In the genomic region with DNA sequence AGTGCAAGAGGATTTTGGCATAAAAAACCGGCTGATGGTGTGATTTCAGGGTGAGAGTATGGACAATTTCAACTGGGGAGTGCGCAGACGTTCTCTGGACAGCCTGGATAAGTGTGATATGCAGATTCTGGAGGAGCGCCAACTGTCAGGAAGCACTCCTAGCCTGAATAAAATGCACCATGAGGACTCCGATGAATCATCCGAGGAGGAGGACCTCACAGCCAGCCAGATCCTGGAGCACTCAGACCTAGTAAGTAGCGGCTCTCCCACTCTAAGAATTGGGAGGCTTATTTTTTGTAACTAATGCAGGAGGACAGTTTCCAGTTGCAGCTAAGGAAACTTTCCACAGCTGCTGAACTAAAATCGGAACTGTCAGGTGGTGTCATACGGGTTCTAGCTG, we compare ENCODE assay signal across 10 cellular contexts.
A peak's percentile ranks its signal among the peaks of the same experiment; 100 is the strongest.
DNase-seq lines count a peak whose midpoint lies in the region; ATAC-seq and TF ChIP-seq lines count a peak whose summit lies in the region.
"Had no signal": no experiment of that assay in that cellular context is flagged by ENCODE, and none has a peak within 500 bp of the region (broad histone marks: within the 10 kb centered on the region; RNA-seq: fewer than 3 reads in every experiment).

No MANE protein-coding gene starts in this region.

- no peak overlapping the region for H3K4me2 ChIP-seq in MM.1S (ENCODE audit: low read depth, low read length)

- TF ChIP-seq CTCF in RWPE2 (IDR thresholded peaks at IDR 0.05; ENCODE audit: poor library complexity, severe bottlenecking) (no peak), MM.1S (IDR thresholded peaks at IDR 0.05; ENCODE audit: low read length) (no peak)

- H3K9ac ChIP-seq in MM.1S (ENCODE audit: low read length): no peak overlapping the region

- H2AFZ ChIP-seq in MM.1S (ENCODE audit: low read length): no peak overlapping the region

- H3K4me3 ChIP-seq in RWPE2 (ENCODE audit: severe bottlenecking): no peak overlapping the region
- no peak overlapping the region for H3K4me3 ChIP-seq in muscle layer of duodenum (ENCODE audit: low read depth in 1 of 2, low read length in 2 of 2)
- H3K4me3 ChIP-seq in MM.1S (ENCODE audit: low read length): no peak overlapping the region

- H4K20me1 ChIP-seq in MM.1S (ENCODE audit: insufficient read depth, low read length): no peaks in the 10 kb centered on the region

- H3K4me1 ChIP-seq in RWPE2 (ENCODE audit: insufficient read depth, poor library complexity, severe bottlenecking) (no peaks in the 10 kb centered on the region), muscle layer of duodenum (ENCODE audit: control insufficient read depth in 1 of 2, insufficient read depth in 2 of 2, low read length in 2 of 2) (peaks cover 0 to 18% of the 10 kb centered on the region in 2 donors), MM.1S (ENCODE audit: low read length) (no peaks in the 10 kb centered on the region)

- H3K9me3 ChIP-seq in RWPE2 (ENCODE audit: severe bottlenecking) (no peaks in the 10 kb centered on the region), muscle layer of duodenum (ENCODE audit: control insufficient read depth in 1 of 2, low read length in 2 of 2) (no peaks in the 10 kb centered on the region), MM.1S (replicated peaks; ENCODE audit: insufficient read depth, low read length) (no peaks in the 10 kb centered on the region)

- peak; percentile 40; the same call in 2 of the 3 replicates for ATAC-seq in RWPE2 (ENCODE audit: low read depth)
- no peak for ATAC-seq in HG02798 (IDR thresholded peaks at IDR 0.05; ENCODE audit: poor library complexity, unreplicated experiment)
- ATAC-seq: Panc1 had no signal

- DNase-seq in AG08396 (ENCODE audit: low spot score) (peak; percentile 64), RWPE2 (ENCODE audit: low spot score) (no peak), fibroblast of peridontal ligament (ENCODE audit: extremely low read depth) (peak; percentile 38), 8988T (no peak), CD1c-positive myeloid dendritic cell (ENCODE audit: extremely low spot score) (no peak), MM.1S (no peak)
- DNase-seq: central memory CD4-positive, alpha-beta T cell had no signal

- H3K9me2 ChIP-seq in MM.1S (replicated peaks; ENCODE audit: insufficient read depth, low read length): no peaks in the 10 kb centered on the region

- no peaks in the 10 kb centered on the region for H3K27me3 ChIP-seq in RWPE2 (ENCODE audit: insufficient read depth, poor library complexity, severe bottlenecking)
- no peaks in the 10 kb centered on the region for H3K27me3 ChIP-seq in muscle layer of duodenum (ENCODE audit: low read depth, low read length)
- no peaks in the 10 kb centered on the region for H3K27me3 ChIP-seq in MM.1S (replicated peaks; ENCODE audit: insufficient read depth, low read length)

- no peaks in the 10 kb centered on the region for H3F3A ChIP-seq in MM.1S (ENCODE audit: insufficient read depth, low read length)

- H3K27ac ChIP-seq in RWPE2 (ENCODE audit: poor library complexity, severe bottlenecking) (no peak overlapping the region), muscle layer of duodenum (ENCODE audit: low read length) (peak overlapping the region; percentile 58), MM.1S (ENCODE audit: low read length) (no peak overlapping the region)

- H3K79me2 ChIP-seq in MM.1S (ENCODE audit: low read length): no peaks in the 10 kb centered on the region

- H3K36me3 ChIP-seq in RWPE2 (ENCODE audit: low read depth) (no peaks in the 10 kb centered on the region), muscle layer of duodenum (ENCODE audit: control insufficient read depth in 1 of 2, insufficient read depth in 2 of 2, low read length in 2 of 2) (no peaks in the 10 kb centered on the region), MM.1S (replicated peaks; ENCODE audit: insufficient read depth, low read length) (no peaks in the 10 kb centered on the region)

Comparison
In these comparisons a context has a peak if more than half of its experiments do, and no peak if none do; other contexts are left out.
1. DNase-seq: peak in AG08396 (single experiment) and fibroblast of peridontal ligament (single experiment); none in RWPE2 (single experiment), 8988T (single experiment), CD1c-positive myeloid dendritic cell (single experiment) and MM.1S (single experiment).